ENCODE assay signal across 13 cellular contexts in the genomic region with DNA sequence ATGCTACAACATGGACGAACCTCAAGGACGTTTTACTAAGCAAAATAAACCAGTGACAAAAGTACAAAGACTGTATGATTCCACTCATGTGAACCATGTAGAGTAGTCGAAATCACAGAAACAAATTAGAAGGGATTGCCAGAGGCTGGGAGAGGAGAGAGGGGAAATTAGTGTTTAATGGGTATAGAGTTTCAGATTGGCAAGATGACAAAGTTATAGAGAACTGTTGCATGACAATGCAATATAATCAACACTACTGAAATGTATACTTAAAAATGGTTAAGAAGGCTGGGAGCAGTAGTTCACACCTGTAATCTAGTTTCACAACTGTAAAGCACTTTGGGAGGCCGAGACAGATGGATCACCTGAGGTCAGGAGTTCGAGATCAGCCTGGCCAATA. TPM values are rescaled to one million over a fixed set of nuclear protein-coding genes. Genes with fewer than 3 reads are reported as not detected.
"Had no signal": no experiment of that assay in that cellular context is flagged by ENCODE, and none has a peak within 500 bp of the region (broad histone marks: within the 10 kb centered on the region; RNA-seq: fewer than 3 reads in every experiment).

No MANE protein-coding gene starts in this region.

- DNase-seq: activated CD4-positive, alpha-beta T cell treated with anti-CD3 and anti-CD28 coated beads, Interleukin-2, amount 10 ng/mL, durations not matched to agents 24 days and 14 days; activated CD8-positive, alpha-beta memory T cell treated with anti-CD3 and anti-CD28 coated beads for 24 hours; activated naive CD4-positive, alpha-beta T cell treated with Interleukin-2 at 50 U/mL for 16 hours; activated naive CD8-positive, alpha-beta T cell treated with anti-CD3 and anti-CD28 coated beads, Interleukin-2, amount 50 U/mL, for 24 hours; esophagus squamous epithelium; foreskin fibroblast; glutamatergic neuron; lower lobe of right lung; naive thymus-derived CD4-positive, alpha-beta T cell; stimulated activated CD4-positive, alpha-beta T cell treated with anti-CD3 and anti-CD28 coated beads, Interleukin-15, amount 100 ng/mL, for 24 hours; stimulated activated CD4-positive, alpha-beta T cell treated with anti-CD3 and anti-CD28 coated beads, Interleukin-4, amount 100 ng/mL, for 24 hours; stomach had no signal

- ATAC-seq: activated naive CD8-positive, alpha-beta T cell treated with anti-CD3 and anti-CD28 coated beads, Interleukin-2, amount 50 U/mL, for 24 hours; lower lobe of right lung; naive thymus-derived CD4-positive, alpha-beta T cell had no signal

RNA-seq across cellular contexts. Expression of a gene that starts 36.9 kb away (rescaled TPM):
- total RNA-seq: skeletal muscle tissue had no signal
